In genomic region chr6:158109744-158110143, GRCh38 we compare ENCODE assay signal across 1 cellular context.
TF ChIP-seq lines count a peak whose summit lies in the region.

No MANE protein-coding gene starts in this region.

TF ChIP-seq in HepG2, 621 proteins besides CTCF, POLR2A, EP300 and RAD21 (continued from another document):
- TF ChIP-seq ATF4 (CRISPR knock-in tag; IDR thresholded peaks at IDR 0.05) (peak in 1 of 2 experiments; percentile 85; a peak in 2 of 4 replicates), ZNF317 (CRISPR knock-in tag; IDR thresholded peaks at IDR 0.05) (no peak), CEBPB (IDR thresholded peaks at IDR 0.05; ENCODE audit: borderline replicate concordance, low read depth, low read length) (peak; percentile 80)
TF ChIP-seq in HepG2: peak in this region for 3.
